In the genomic region with DNA sequence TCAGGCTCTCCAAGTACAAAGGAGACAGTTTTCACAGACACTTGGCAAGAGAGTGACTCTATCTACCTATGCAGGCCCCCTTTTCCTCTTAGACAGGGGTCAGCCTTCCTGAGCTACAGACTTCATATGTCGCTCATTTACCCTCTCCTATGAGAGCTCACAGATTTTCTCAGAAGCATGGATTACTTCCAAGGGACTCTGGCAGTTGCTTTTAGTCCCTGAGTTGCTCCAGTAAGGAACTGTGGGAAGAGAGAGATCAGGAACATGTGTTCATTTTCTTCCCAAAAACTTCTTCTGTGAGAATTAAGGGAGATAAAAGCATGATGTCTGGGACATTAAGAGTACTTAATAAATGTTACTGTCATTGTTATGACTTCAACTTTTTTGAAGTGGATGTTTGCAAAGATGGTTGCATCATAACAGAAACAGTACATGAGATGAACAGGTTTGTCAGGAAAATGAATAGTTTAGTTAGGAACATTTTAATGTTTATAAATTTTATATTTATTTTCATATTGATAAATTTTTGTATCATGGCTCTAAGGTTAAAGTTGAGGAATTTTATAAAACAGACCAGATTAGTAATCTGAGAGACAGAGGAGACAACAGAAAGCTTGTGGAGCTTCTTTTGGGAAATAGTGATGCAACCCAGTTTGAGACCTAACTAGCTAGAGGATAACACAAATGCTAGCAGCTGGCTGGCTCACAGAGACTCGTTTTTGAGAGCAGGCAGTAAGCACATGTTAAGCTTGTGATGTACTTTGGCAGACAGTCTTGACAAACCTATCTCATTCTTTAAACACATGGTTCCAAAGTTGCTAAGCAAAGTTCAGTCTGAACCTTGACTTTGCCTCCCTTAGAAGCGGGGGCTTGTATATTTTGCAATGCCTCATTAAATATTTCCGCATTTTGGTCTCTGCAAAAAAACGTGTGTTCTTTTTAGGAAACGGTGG, we compare ENCODE assay signal across 13 cellular contexts. TPM values are rescaled to one million over a fixed set of nuclear protein-coding genes. Genes with fewer than 3 reads are reported as not detected.
DNase-seq lines count a peak whose midpoint lies in the region; ATAC-seq and FAIRE-seq lines count a peak whose summit lies in the region.
"Had no signal": no experiment of that assay in that cellular context is flagged by ENCODE, and none has a peak within 500 bp of the region (broad histone marks: within the 10 kb centered on the region; RNA-seq: fewer than 3 reads in every experiment).

No MANE protein-coding gene starts in this region.

- DNase-seq in LHCN-M2 (ENCODE audit: low read depth), result peak; percentile 64
- DNase-seq in iris pigment epithelial cell (ENCODE audit: low read depth), result peak; percentile 83
- peak; percentile 71 for DNase-seq in skeletal muscle cell (ENCODE audit: low read depth)
- DNase-seq in inferior parietal cortex (ENCODE audit: extremely low spot score), result no peak
- no peak for DNase-seq in stimulated activated CD4-positive, alpha-beta T cell treated with anti-CD3 and anti-CD28 coated beads, Interleukin-2, amount 100 ng/mL, for 48 hours
- DNase-seq: activated CD4-positive, alpha-beta T cell treated with anti-CD3 and anti-CD28 coated beads, Interleukin-2, amount 50 U/mL, for 4 hours; activated naive CD8-positive, alpha-beta T cell treated with anti-CD3 and anti-CD28 coated beads, Interleukin-2, amount 10 ng/mL, durations not matched to agents 7 days and 5 days; NCI-H1092; RPMI8226; stimulated activated CD4-positive, alpha-beta T cell treated with anti-CD3 and anti-CD28 coated beads, Interleukin-4, amount 100 ng/mL, for 1 hour had no signal

- H3K4me3 ChIP-seq in skeletal muscle cell (ENCODE audit: low read depth, low read length), result no peak overlapping the region

- peak; percentile 9 for FAIRE-seq in TTC549 (lab: Jason Lieb, UNC)

- ATAC-seq in GM19324 (IDR thresholded peaks at IDR 0.05; ENCODE audit: low FRiP score, unreplicated experiment), result no peak
- no peak for ATAC-seq in GM21447 (IDR thresholded peaks at IDR 0.05; ENCODE audit: unreplicated experiment)

RNA-seq across cellular contexts. Expression of a gene that starts 21.7 kb away (rescaled TPM):
- total RNA-seq in LHCN-M2 (2014; rRNA removed), result 216 and 261 TPM in 2 replicates
- polyA plus RNA-seq in LHCN-M2 (2012), result 170 TPM

Comparison
In these comparisons a context has a peak if more than half of its experiments do, and no peak if none do; other contexts are left out.
1. DNase-seq: peak in LHCN-M2 (single experiment), iris pigment epithelial cell (single experiment) and skeletal muscle cell (single experiment); none in inferior parietal cortex (single experiment) and stimulated activated CD4-positive, alpha-beta T cell treated with anti-CD3 and anti-CD28 coated beads, Interleukin-2, amount 100 ng/mL, for 48 hours (0 of 2).